ENCODE assay signal across 8 cellular contexts in genomic region chr7:77657427-77658331, GRCh38. TPM values are rescaled to one million over a fixed set of nuclear protein-coding genes. Genes with fewer than 3 reads are reported as not detected.
DNase-seq lines count a peak whose midpoint lies in the region; ATAC-seq, FAIRE-seq and TF ChIP-seq lines count a peak whose summit lies in the region.

No MANE protein-coding gene starts in this region.

- TF ChIP-seq CTCF in AG09309 (IDR thresholded peaks at IDR 0.05; ENCODE audit: control insufficient read depth, insufficient read depth, low read depth, low read length, missing control alignments) (peak; percentile 39), GM12874 (IDR thresholded peaks at IDR 0.05; ENCODE audit: insufficient read depth, low read depth, low read length) (peak; percentile 24; the same call in 1 of the 2 replicates), LNCaP clone FGC (IDR thresholded peaks at IDR 0.05; ENCODE audit: control insufficient read depth, extremely low read depth, insufficient read depth) (peak; percentile 60), endothelial cell of umbilical vein (IDR thresholded peaks at IDR 0.05; ENCODE audit: extremely low read depth in 1 of 2, insufficient read depth in 1 of 2, low read depth in 1 of 2, low read length in 2 of 2) (peak in 1 of 2 donors; percentile 25), neural crest cell (conservative IDR thresholded peaks at IDR 0.05) (peak; percentile 77)

- no peak for TF ChIP-seq POLR2A in endothelial cell of umbilical vein (IDR thresholded peaks at IDR 0.05; ENCODE audit: low read depth, low read length)

- no peaks in the 10 kb centered on the region for H4K20me1 ChIP-seq in endothelial cell of umbilical vein (replicated peaks; ENCODE audit: control insufficient read depth, extremely low read depth, insufficient read depth, low read length)

- no peak for DNase-seq in AG09309 (ENCODE audit: low read depth)
- peak; percentile 71 for DNase-seq in LNCaP clone FGC (ENCODE audit: low read depth)
- DNase-seq in RPMI8226, result peak; percentile 68
- DNase-seq in endothelial cell of umbilical vein (ENCODE audit: low read depth, low spot score), result peak; percentile 57
- DNase-seq in neural crest cell (ENCODE audit: low read depth, low spot score), result no peak
- DNase-seq in activated CD8-positive, alpha-beta memory T cell treated with anti-CD3 and anti-CD28 coated beads for 24 hours, result no peak

- no peak overlapping the region for H3K27ac Mint-ChIP-seq in neural crest cell (ENCODE audit: unreplicated experiment)

- peaks cover 5% of the 10 kb centered on the region for H3K36me3 Mint-ChIP-seq in neural crest cell (ENCODE audit: low read depth)

- H3K9ac ChIP-seq in endothelial cell of umbilical vein (replicated peaks; ENCODE audit: extremely low read depth, insufficient read depth, low read length), result no peak overlapping the region

- dilution Hi-C loops in endothelial cell of umbilical vein (cut with MboI; ENCODE audit: extremely low pct_ligation_motif_present, low sequenced_read_pairs), result no loop called here

- H3K4me2 ChIP-seq in endothelial cell of umbilical vein (ENCODE audit: insufficient read depth, low read length), result no peak overlapping the region

- CTCF ChIA-PET in endothelial cell of umbilical vein (lab: Charles Lee), result interaction anchor here (0.7 to 2.6 kb wide), 18 partner anchors 20 to 382 kb away, joined by 3 to 23 read pairs (median 4); partner anchors contain the start of gene RSBN1L

- no peaks in the 10 kb centered on the region for H3K4me1 Mint-ChIP-seq in neural crest cell

- POLR2A ChIA-PET in endothelial cell of umbilical vein (lab: Charles Lee), result no interaction called here

- ATAC-seq in HG02623 (IDR thresholded peaks at IDR 0.05; ENCODE audit: unreplicated experiment), result no peak

- H3K27me3 ChIP-seq in endothelial cell of umbilical vein (ENCODE audit: control insufficient read depth in 2 of 2, insufficient read depth in 2 of 2, low read length in 2 of 2), result no peaks in the 10 kb centered on the region

- H3K27me3 Mint-ChIP-seq in neural crest cell (ENCODE audit: low read depth), result no peaks in the 10 kb centered on the region

- H3K4me3 ChIP-seq in AG09309 (ENCODE audit: control insufficient read depth, low read depth, low read length) (no peak overlapping the region), LNCaP clone FGC (ENCODE audit: low read depth, low read length) (no peak overlapping the region), endothelial cell of umbilical vein (replicated peaks in 1 of 3; ENCODE audit: insufficient read depth in 1 of 3, low read depth in 1 of 3, low read length in 3 of 3) (no peak overlapping the region)

- no peaks in the 10 kb centered on the region for H3K9me3 ChIP-seq in endothelial cell of umbilical vein (replicated peaks; ENCODE audit: control insufficient read depth, insufficient read depth, low read length)

- H2AFZ ChIP-seq in endothelial cell of umbilical vein (ENCODE audit: low read depth, low read length), result no peak overlapping the region

- H3K36me3 ChIP-seq in endothelial cell of umbilical vein (ENCODE audit: control insufficient read depth in 2 of 2, extremely low read depth in 1 of 2, insufficient read depth in 2 of 2, low read length in 2 of 2), result peaks cover 8 to 13% of the 10 kb centered on the region in 2 experiments

- H3K9me1 ChIP-seq in endothelial cell of umbilical vein (replicated peaks; ENCODE audit: control insufficient read depth, extremely low read depth, insufficient read depth, low read length), result no peaks in the 10 kb centered on the region

- no TSS peak for BruUV-seq in endothelial cell of umbilical vein (replicated peaks; lab: Mats Ljungman, UMichigan)

- FAIRE-seq in endothelial cell of umbilical vein (lab: Jason Lieb, UNC), result no peak

- H3K4me3 Mint-ChIP-seq in neural crest cell, result no peak overlapping the region

- no peaks in the 10 kb centered on the region for H3K79me2 ChIP-seq in endothelial cell of umbilical vein (ENCODE audit: control insufficient read depth, insufficient read depth, low read length)

- intact Hi-C loops in endothelial cell of umbilical vein (cut with micrococcal nuclease), result loop anchor here (1.0 to 10.0 kb wide), 3 partner anchors 102 to 387 kb away; no protein-coding TSS in a partner anchor

- no peaks in the 10 kb centered on the region for H3K4me1 ChIP-seq in endothelial cell of umbilical vein (ENCODE audit: control insufficient read depth, extremely low read depth, insufficient read depth, low read length)

- no peaks in the 10 kb centered on the region for H3K9me3 Mint-ChIP-seq in neural crest cell

- no peak overlapping the region for H3K27ac ChIP-seq in endothelial cell of umbilical vein (ENCODE audit: insufficient read depth, low read depth, low read length)

TF ChIP-seq in endothelial cell of umbilical vein, 7 proteins besides CTCF, POLR2A, EP300 and RAD21:
- TF ChIP-seq MAX (IDR thresholded peaks at IDR 0.05; ENCODE audit: insufficient read depth, insufficient read length) (no peak), EZH2 (IDR thresholded peaks at IDR 0.05; ENCODE audit: borderline replicate concordance, low read depth, low read length, severe bottlenecking) (no peak), POLR2AphosphoS5 (IDR thresholded peaks at IDR 0.05; ENCODE audit: insufficient read depth, low read depth, low read length) (no peak), MYC (IDR thresholded peaks at IDR 0.05; ENCODE audit: low read depth, low read length) (no peak), JUN (IDR thresholded peaks at IDR 0.05; ENCODE audit: borderline replicate concordance, insufficient read depth, insufficient read length, low read depth) (no peak), GATA2 (IDR thresholded peaks at IDR 0.05; ENCODE audit: insufficient read depth, insufficient read length, low read depth, low read length) (no peak), FOS (IDR thresholded peaks at IDR 0.05; ENCODE audit: borderline replicate concordance, insufficient read depth, low read length) (no peak)

RNA-seq across cellular contexts. Expression of gene RSBN1L, which starts 38.6 kb away (rescaled TPM):
- total RNA-seq in endothelial cell of umbilical vein (13.1 and 13.3 TPM in 2 replicates), neural crest cell (23.6 and 24.4 TPM in 2 replicates)
- 3.0 and 3.4 TPM in 2 replicates for polyA plus RNA-seq in endothelial cell of umbilical vein
- 4.3 and 4.5 TPM in 2 replicates for polyA plus RNA-seq in endothelial cell of umbilical vein (2011; cell fraction: cytosol; rRNA removed)
- polyA plus RNA-seq in endothelial cell of umbilical vein (2011; cell fraction: nucleus; rRNA removed), result 7.1 and 9.2 TPM in 2 replicates
- 6.7 and 11.1 TPM in 2 replicates for polyA plus RNA-seq in endothelial cell of umbilical vein (2012)
- 8.3 and 10.1 TPM in 2 replicates for polyA minus RNA-seq in endothelial cell of umbilical vein
- 16.0 TPM for polyA minus RNA-seq in endothelial cell of umbilical vein (2011; cell fraction: cytosol; rRNA and poly(A)+ RNA removed)
- polyA minus RNA-seq in endothelial cell of umbilical vein (2011; cell fraction: nucleus; rRNA and poly(A)+ RNA removed), result 9.2 and 12.3 TPM in 2 replicates

Comparison
In these comparisons a context has a peak if more than half of its experiments do, and no peak if none do; other contexts are left out.
1. DNase-seq: peak in LNCaP clone FGC (single experiment), RPMI8226 (single experiment) and endothelial cell of umbilical vein (single experiment); none in AG09309 (single experiment), neural crest cell (single experiment) and activated CD8-positive, alpha-beta memory T cell treated with anti-CD3 and anti-CD28 coated beads for 24 hours (single experiment).